8 cellular contexts compared by ENCODE assay signal in the genomic region with DNA sequence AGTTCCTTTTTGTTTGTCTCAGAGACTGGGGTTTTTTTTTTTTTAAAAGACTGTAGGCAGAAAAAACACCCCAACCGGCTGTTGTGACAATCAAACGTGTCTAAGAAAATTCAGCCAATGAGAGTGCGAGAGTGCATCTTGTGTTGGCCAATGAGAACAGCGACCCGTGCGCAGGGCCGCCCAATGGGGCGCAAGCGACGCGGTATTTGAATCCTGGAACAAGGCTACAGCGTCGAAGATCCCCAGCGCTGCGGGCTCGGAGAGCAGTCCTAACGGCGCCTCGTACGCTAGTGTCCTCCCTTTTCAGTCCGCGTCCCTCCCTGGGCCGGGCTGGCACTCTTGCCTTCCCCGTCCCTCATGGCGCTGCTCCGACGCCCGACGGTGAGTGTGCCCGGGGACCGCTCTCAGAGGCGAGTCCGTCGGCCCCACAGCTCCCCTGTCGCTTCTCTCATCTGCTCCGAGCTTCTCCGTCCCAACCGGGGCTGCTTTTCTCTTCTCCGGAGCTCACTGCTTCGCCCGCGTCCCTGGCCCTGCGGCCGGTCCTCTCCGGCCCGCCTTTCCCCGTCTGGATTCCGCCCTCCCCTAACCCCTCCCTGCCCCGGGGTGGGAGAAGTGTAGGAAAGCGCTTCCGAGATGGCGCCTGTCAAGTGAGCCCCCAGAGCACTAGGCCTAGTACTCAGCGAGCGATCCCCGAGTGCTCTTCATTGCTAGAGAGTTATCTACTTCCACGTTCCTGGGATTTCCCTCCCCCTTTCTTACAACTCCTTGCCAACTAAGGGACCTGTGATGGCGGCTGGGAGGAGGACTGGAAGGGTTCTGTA. TPM values are rescaled to one million over a fixed set of nuclear protein-coding genes. Genes with fewer than 3 reads are reported as not detected.
A peak's percentile ranks its signal among the peaks of the same experiment; 100 is the strongest.
DNase-seq lines count a peak whose midpoint lies in the region; ATAC-seq and TF ChIP-seq lines count a peak whose summit lies in the region.

A gene (plus strand): TSS at position 235 of the 821 bp plus-strand sequence. CDS start 123 bp downstream, at position 358.

- no peaks in the 10 kb centered on the region for H3K27me3 Mint-ChIP-seq in T-helper 17 cell

- H3K9me3 ChIP-seq in T-helper 17 cell (ENCODE audit: control insufficient read depth, low read length, poor library complexity, severe bottlenecking), result no peaks in the 10 kb centered on the region
- no peaks in the 10 kb centered on the region for H3K9me3 ChIP-seq in psoas muscle
- H3K9me3 ChIP-seq in uterus, result no peaks in the 10 kb centered on the region

- peak within 1 kb of the TSS; percentile 100 for H3K27ac Mint-ChIP-seq in T-helper 17 cell

- no peak for TF ChIP-seq POLR2A in uterus (IDR thresholded peaks at IDR 0.05)

- peak; percentile 96 for ATAC-seq in GM18502 (IDR thresholded peaks at IDR 0.05; ENCODE audit: poor library complexity, unreplicated experiment)
- peak; percentile 97 for ATAC-seq in HG02943 (IDR thresholded peaks at IDR 0.05; ENCODE audit: low read depth, unreplicated experiment)
- ATAC-seq in T-helper 17 cell, result peak; percentile 100
- peak; percentile 100 for ATAC-seq in left ventricle myocardium superior
- ATAC-seq in psoas muscle, result peak; percentile 98 to 100 (median 100)

- peak within 1 kb of the TSS; percentile 69 for H3K4me3 ChIP-seq in psoas muscle
- peak within 1 kb of the TSS; percentile 47 to 51 for H3K4me3 ChIP-seq in uterus

- no peaks in the 10 kb centered on the region for H3K36me3 Mint-ChIP-seq in T-helper 17 cell (ENCODE audit: low read depth)

- intact Hi-C loops in left ventricle myocardium superior (cut with micrococcal nuclease), result no loop called here
- intact Hi-C loops in psoas muscle (cut with DNase I), result no loop called here
- intact Hi-C loops in uterus (cut with DNase I; ENCODE audit: low total_unique reads), result no loop called here

- 0 to 1% (median 0%) methylated on average over 56 to 57 of the region's 57 CpGs for WGBS in psoas muscle, 3 donors

- TF ChIP-seq CTCF in psoas muscle (IDR thresholded peaks at IDR 0.05) (no peak), uterus (IDR thresholded peaks at IDR 0.05) (no peak)

- peak; percentile 19 to 73 for DNase-seq in NCI-H187 (lab: John Stamatoyannopoulos, UW)
- peak; percentile 70 to 79 (median 74) for DNase-seq in T-helper 17 cell
- peak; percentile 20 to 96 (median 72) for DNase-seq in amygdala (lab: John Stamatoyannopoulos, UW)
- peak; percentile 88 for DNase-seq in left ventricle myocardium superior
- peak; percentile 81 to 90 for DNase-seq in psoas muscle
- peak; percentile 77 to 78 for DNase-seq in uterus

- H3K36me3 ChIP-seq in psoas muscle (ENCODE audit: insufficient read depth in 1 of 2, low read depth in 1 of 2) (peaks cover 0 to 3% of the 10 kb centered on the region in 2 donors), uterus (no peaks in the 10 kb centered on the region)

- H3K27ac ChIP-seq in psoas muscle (peak within 1 kb of the TSS; percentile 48), uterus (peak within 1 kb of the TSS; percentile 46 to 53)

- H3K27me3 ChIP-seq in psoas muscle (ENCODE audit: insufficient read depth in 3 of 3, low read length in 2 of 3) (no peaks in the 10 kb centered on the region), uterus (no peaks in the 10 kb centered on the region)

- H3K4me1 Mint-ChIP-seq in T-helper 17 cell, result peaks cover 16% of the 10 kb centered on the region

- H3K4me1 ChIP-seq in psoas muscle (no peaks in the 10 kb centered on the region), uterus (peaks cover 0 to 4% of the 10 kb centered on the region in 2 donors)

- H3K4me3 Mint-ChIP-seq in T-helper 17 cell, result peak within 1 kb of the TSS; percentile 96

RNA-seq across cellular contexts. Expression of the gene that starts here (rescaled TPM):
- total RNA-seq in T-helper 17 cell (under 1 TPM in 1 of 2 donors, not detected in 1; 0.73 TPM), left ventricle myocardium superior (0.42 TPM), psoas muscle (under 1 TPM in 2 of 4 donors, not detected in 2; 0.18 to 0.25 TPM), uterus (10 to 100 TPM in 1 of 4 donors, 1 to 10 TPM in 1, not detected in 2; 1.5 to 21.8 TPM)
- under 1 TPM; 0.12 to 0.17 (median 0.17) TPM for polyA plus RNA-seq in psoas muscle

Comparison
In these comparisons a context has a peak if more than half of its experiments do, and no peak if none do; other contexts are left out.
1. Peak in every context shown above with its lines: DNase-seq, ATAC-seq, H3K4me3 ChIP-seq and H3K27ac ChIP-seq.
2. Peak in DNase-seq and ATAC-seq in T-helper 17 cell; RNA of the gene not detected or under 1 TPM.
3. Peak in DNase-seq and ATAC-seq in left ventricle myocardium superior; RNA of the gene not detected or under 1 TPM.
4. Peak in DNase-seq, ATAC-seq, H3K4me3 ChIP-seq and H3K27ac ChIP-seq in psoas muscle; RNA of the gene not detected or under 1 TPM.